1 cellular context compared by ENCODE assay signal in the genomic region with DNA sequence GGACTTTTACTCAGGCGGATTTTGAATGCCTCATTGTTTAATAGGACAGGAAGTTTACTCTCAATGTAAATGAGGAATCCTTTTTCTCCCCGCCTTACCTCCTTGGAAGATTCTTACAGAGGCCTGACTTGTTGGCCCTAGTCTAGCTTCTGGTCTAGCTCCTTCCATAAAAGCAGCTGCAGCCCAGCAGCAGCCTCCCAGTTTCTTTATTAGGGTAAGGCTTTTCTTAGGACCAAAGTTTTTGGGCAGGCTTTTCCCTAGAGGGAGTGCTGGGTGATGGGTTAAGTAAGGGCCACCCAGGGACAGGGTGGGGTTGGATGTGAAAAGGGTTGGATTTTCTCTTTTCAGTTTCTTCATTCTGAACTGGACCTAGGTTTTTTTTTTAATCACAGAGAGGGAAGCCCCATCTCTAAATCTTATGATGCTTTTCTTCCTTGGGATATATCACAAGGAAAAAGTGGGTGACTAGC.
TF ChIP-seq lines count a peak whose summit lies in the region.

No MANE protein-coding gene starts in this region.

TF ChIP-seq in H1, 55 proteins besides CTCF, POLR2A, EP300 and RAD21:
- TF ChIP-seq CEBPB (IDR thresholded peaks at IDR 0.05; ENCODE audit: low read depth, low read length): 0 out of 2 replicates have a peak, but pooled peaks have one; percentile 0
- TF ChIP-seq RNF2 (IDR thresholded peaks at IDR 0.05; ENCODE audit: borderline replicate concordance, low read depth, low read length, missing control alignments, poor library complexity, severe bottlenecking): no peak
- TF ChIP-seq TAF1 (IDR thresholded peaks at IDR 0.05; ENCODE audit: low read depth, low read length): peak; percentile 9; the same call in 1 of the 2 replicates
TF ChIP-seq in H1: peak in this region for 2.
